15 cellular contexts compared by ENCODE assay signal in genomic region chr1:236002025-236002390, GRCh38.
A peak's percentile ranks its signal among the peaks of the same experiment; 100 is the strongest.
DNase-seq lines count a peak whose midpoint lies in the region; ATAC-seq and FAIRE-seq lines count a peak whose summit lies in the region.
"Had no signal": no experiment of that assay in that cellular context is flagged by ENCODE, and none has a peak within 500 bp of the region (broad histone marks: within the 10 kb centered on the region; RNA-seq: fewer than 3 reads in every experiment).

No MANE protein-coding gene starts in this region.

- H2BK5ac ChIP-seq in mesendoderm (ENCODE audit: low read length): no peak overlapping the region

- H3K4me3 Mint-ChIP-seq in activated naive CD8-positive, alpha-beta T cell treated with anti-CD3 and anti-CD28 coated beads, Interleukin-2, amount 10 ng/mL, durations not matched to agents 7 days and 5 days: no peak overlapping the region
- H3K4me3 Mint-ChIP-seq in activated naive CD8-positive, alpha-beta T cell treated with anti-CD3 and anti-CD28 coated beads, Interleukin-2, amount 50 U/mL, for 24 hours: no peak overlapping the region
- H3K4me3 Mint-ChIP-seq in effector memory CD8-positive, alpha-beta T cell: no peak overlapping the region
- H3K4me3 Mint-ChIP-seq in T-cell: no peak overlapping the region
- H3K4me3 Mint-ChIP-seq: IgD-negative memory B cell had no signal

- H4K8ac ChIP-seq in mesendoderm (ENCODE audit: low read depth, low read length): no peak overlapping the region

- CTCF ChIA-PET in T-cell (lab: Charles Lee): no interaction called here

- H3K36me3 ChIP-seq in mesendoderm (ENCODE audit: control insufficient read depth, insufficient read depth, low read length): no peaks in the 10 kb centered on the region
- H3K36me3 ChIP-seq: brain microvascular endothelial cell, ovary had no signal

- H3K9me3 Mint-ChIP-seq in activated naive CD8-positive, alpha-beta T cell treated with anti-CD3 and anti-CD28 coated beads, Interleukin-2, amount 10 ng/mL, durations not matched to agents 7 days and 5 days: no peaks in the 10 kb centered on the region
- peaks cover 4% of the 10 kb centered on the region for H3K9me3 Mint-ChIP-seq in activated naive CD8-positive, alpha-beta T cell treated with anti-CD3 and anti-CD28 coated beads, Interleukin-2, amount 50 U/mL, for 24 hours
- no peaks in the 10 kb centered on the region for H3K9me3 Mint-ChIP-seq in effector memory CD8-positive, alpha-beta T cell
- no peaks in the 10 kb centered on the region for H3K9me3 Mint-ChIP-seq in T-cell

- no peak overlapping the region for H3K18ac ChIP-seq in mesendoderm (ENCODE audit: low read length)

- H3K9ac ChIP-seq in mesendoderm (ENCODE audit: low read length): no peak overlapping the region

- DNase-seq in activated naive CD8-positive, alpha-beta T cell treated with anti-CD3 and anti-CD28 coated beads, Interleukin-2, amount 10 ng/mL, durations not matched to agents 7 days and 5 days: no peak
- DNase-seq in activated naive CD8-positive, alpha-beta T cell treated with anti-CD3 and anti-CD28 coated beads, Interleukin-2, amount 50 U/mL, for 24 hours: no peak
- DNase-seq in effector memory CD8-positive, alpha-beta T cell: no peak
- DNase-seq in mesendoderm (no peak), NCI-H1436 treated with DMSO at 0.1 percent for 48 hours (lab: John Stamatoyannopoulos, UW) (no peak), T-cell (no peak), GM19239 (ENCODE audit: insufficient read length, low spot score) (no peak)
- DNase-seq: activated naive CD4-positive, alpha-beta T cell treated with anti-CD3 and anti-CD28 coated beads, Interleukin-2, amount 50 U/mL, for 16 hours; brain microvascular endothelial cell; dorsolateral prefrontal cortex; left cardiac atrium; ovary had no signal

- no peaks in the 10 kb centered on the region for H3K79me1 ChIP-seq in mesendoderm (ENCODE audit: low read length)

- peaks cover 2% of the 10 kb centered on the region for H3K36me3 Mint-ChIP-seq in activated naive CD8-positive, alpha-beta T cell treated with anti-CD3 and anti-CD28 coated beads, Interleukin-2, amount 10 ng/mL, durations not matched to agents 7 days and 5 days
- no peaks in the 10 kb centered on the region for H3K36me3 Mint-ChIP-seq in activated naive CD8-positive, alpha-beta T cell treated with anti-CD3 and anti-CD28 coated beads, Interleukin-2, amount 50 U/mL, for 24 hours (ENCODE audit: low read depth)
- H3K36me3 Mint-ChIP-seq in effector memory CD8-positive, alpha-beta T cell (ENCODE audit: insufficient read depth): peaks cover 3% of the 10 kb centered on the region
- no peaks in the 10 kb centered on the region for H3K36me3 Mint-ChIP-seq in T-cell
- H3K36me3 Mint-ChIP-seq: IgD-negative memory B cell had no signal

- no peak for FAIRE-seq in GM19239 (lab: Jason Lieb, UNC)

- H3K27me3 ChIP-seq in mesendoderm (ENCODE audit: insufficient read depth, low read length, poor library complexity): no peaks in the 10 kb centered on the region
- H3K27me3 ChIP-seq: brain microvascular endothelial cell, dorsolateral prefrontal cortex, ovary had no signal

- no peak overlapping the region for H2BK15ac ChIP-seq in mesendoderm (replicated peaks; ENCODE audit: low read depth)

- H3K4me3 ChIP-seq in mesendoderm (ENCODE audit: low read length): no peak overlapping the region
- H3K4me3 ChIP-seq: dorsolateral prefrontal cortex, ovary, skin epidermis had no signal

- H3K4me1 Mint-ChIP-seq in activated naive CD8-positive, alpha-beta T cell treated with anti-CD3 and anti-CD28 coated beads, Interleukin-2, amount 10 ng/mL, durations not matched to agents 7 days and 5 days: peaks cover 49% of the 10 kb centered on the region
- H3K4me1 Mint-ChIP-seq in activated naive CD8-positive, alpha-beta T cell treated with anti-CD3 and anti-CD28 coated beads, Interleukin-2, amount 50 U/mL, for 24 hours: peaks cover 46% of the 10 kb centered on the region
- peaks cover 22 to 45% of the 10 kb centered on the region in 2 donors for H3K4me1 Mint-ChIP-seq in effector memory CD8-positive, alpha-beta T cell (ENCODE audit: low read depth in 2 of 2)
- peaks cover 31 to 59% (median 42%) of the 10 kb centered on the region in 3 donors for H3K4me1 Mint-ChIP-seq in T-cell

- H2BK120ac ChIP-seq in mesendoderm (ENCODE audit: low read depth, low read length): no peak overlapping the region

- no peak overlapping the region for H2AK5ac ChIP-seq in mesendoderm (ENCODE audit: low read length)

- POLR2A ChIA-PET in activated naive CD8-positive, alpha-beta T cell treated with anti-CD3 and anti-CD28 coated beads, Interleukin-2, amount 10 ng/mL, durations not matched to agents 7 days and 5 days (lab: Charles Lee): interaction anchor here (1.0 kb wide), 1 partner anchor 27 kb away, joined by 3 read pairs; no protein-coding TSS in a partner anchor
- POLR2A ChIA-PET in T-cell (lab: Charles Lee): no interaction called here

- peak overlapping the region; percentile 49 for H3K56ac ChIP-seq in mesendoderm (ENCODE audit: low read length)

- H3K27me3 Mint-ChIP-seq in activated naive CD8-positive, alpha-beta T cell treated with anti-CD3 and anti-CD28 coated beads, Interleukin-2, amount 10 ng/mL, durations not matched to agents 7 days and 5 days: peaks cover 3% of the 10 kb centered on the region
- no peaks in the 10 kb centered on the region for H3K27me3 Mint-ChIP-seq in activated naive CD8-positive, alpha-beta T cell treated with anti-CD3 and anti-CD28 coated beads, Interleukin-2, amount 50 U/mL, for 24 hours
- no peaks in the 10 kb centered on the region for H3K27me3 Mint-ChIP-seq in effector memory CD8-positive, alpha-beta T cell
- H3K27me3 Mint-ChIP-seq in T-cell: no peaks in the 10 kb centered on the region

- peak overlapping the region; percentile 47 for H3K27ac Mint-ChIP-seq in activated naive CD8-positive, alpha-beta T cell treated with anti-CD3 and anti-CD28 coated beads, Interleukin-2, amount 10 ng/mL, durations not matched to agents 7 days and 5 days
- H3K27ac Mint-ChIP-seq in activated naive CD8-positive, alpha-beta T cell treated with anti-CD3 and anti-CD28 coated beads, Interleukin-2, amount 50 U/mL, for 24 hours: no peak overlapping the region
- H3K27ac Mint-ChIP-seq in effector memory CD8-positive, alpha-beta T cell: peak overlapping the region; percentile 36 to 95
- no peak overlapping the region for H3K27ac Mint-ChIP-seq in T-cell

- H3K4me2 ChIP-seq in mesendoderm (ENCODE audit: low read length): no peak overlapping the region

- H3K27ac ChIP-seq in mesendoderm (ENCODE audit: low read depth, low read length): no peak overlapping the region
- H3K27ac ChIP-seq: brain microvascular endothelial cell, ovary had no signal

- no peak for ATAC-seq in activated naive CD8-positive, alpha-beta T cell treated with anti-CD3 and anti-CD28 coated beads, Interleukin-2, amount 10 ng/mL, durations not matched to agents 7 days and 5 days (ENCODE audit: low read depth)
- ATAC-seq in activated naive CD8-positive, alpha-beta T cell treated with anti-CD3 and anti-CD28 coated beads, Interleukin-2, amount 50 U/mL, for 24 hours: no peak
- no peak for ATAC-seq in effector memory CD8-positive, alpha-beta T cell (replicated peaks)
- ATAC-seq in T-cell (replicated peaks in 1 of 4) (no peak), HG03108 (IDR thresholded peaks at IDR 0.05; ENCODE audit: unreplicated experiment) (no peak)

- H3K4me1 ChIP-seq in mesendoderm (ENCODE audit: control insufficient read depth, low read depth, low read length): no peaks in the 10 kb centered on the region

- no CpG with 5 or more reads among the region's 7 CpGs for WGBS in mesendoderm (ENCODE audit: extremely low coverage, insufficient coverage, low lambda C conversion rate)

- no peak overlapping the region for H4K5ac ChIP-seq in mesendoderm (ENCODE audit: low read length)

- no peak overlapping the region for H3K23ac ChIP-seq in mesendoderm (ENCODE audit: low read length)

- H3K79me2 ChIP-seq in mesendoderm (ENCODE audit: control insufficient read depth, insufficient read depth, low read length): no peaks in the 10 kb centered on the region

- H3K4ac ChIP-seq in mesendoderm (ENCODE audit: low read depth, low read length): no peak overlapping the region

Comparison
In these comparisons a context has a peak if more than half of its experiments do, and no peak if none do; other contexts are left out.
1. H3K27ac Mint-ChIP-seq: peak in activated naive CD8-positive, alpha-beta T cell treated with anti-CD3 and anti-CD28 coated beads, Interleukin-2, amount 10 ng/mL, durations not matched to agents 7 days and 5 days (single experiment) and effector memory CD8-positive, alpha-beta T cell (2 of 2); none in activated naive CD8-positive, alpha-beta T cell treated with anti-CD3 and anti-CD28 coated beads, Interleukin-2, amount 50 U/mL, for 24 hours (single experiment) and T-cell (0 of 2).